8 cellular contexts compared by ENCODE assay signal in genomic region chr3:150703756-150704344, GRCh38. TPM values are rescaled to one million over a fixed set of nuclear protein-coding genes. Genes with fewer than 3 reads are reported as not detected.
DNase-seq lines count a peak whose midpoint lies in the region; ATAC-seq and TF ChIP-seq lines count a peak whose summit lies in the region.

Gene ERICH6 (minus strand): TSS chr3:150703920. CDS start chr3:150703898, 22 bp downstream.

- H3K4me3 ChIP-seq in OCI-LY7 (ENCODE audit: low read depth, low read length, poor library complexity, severe bottlenecking) = peak within 1 kb of the TSS; percentile 73
- peak within 1 kb of the TSS; percentile 65 to 71 for H3K4me3 ChIP-seq in muscle layer of colon (ENCODE audit: low read depth in 1 of 2, low read length in 2 of 2)

- CTCF ChIA-PET in OCI-LY7 (lab: Charles Lee; ENCODE audit: unreplicated experiment) = interaction anchor here (0.7 to 1.1 kb wide), 2 partner anchors 18 to 43 kb away, joined by 3 read pairs; no protein-coding TSS in a partner anchor

- intact Hi-C loops in OCI-LY7 (cut with micrococcal nuclease; ENCODE audit: unreplicated experiment) = loop anchor here (5.0 kb wide), 3 partner anchors 102 to 177 kb away; partner anchors contain the start of genes EIF2A, SELENOT and SERP1

- no TSS peak for BruUV-seq in OCI-LY7 (replicated peaks; lab: Mats Ljungman, UMichigan)

- ATAC-seq in GM21526 (IDR thresholded peaks at IDR 0.05; ENCODE audit: low FRiP score, unreplicated experiment) (peak; percentile 99), esophagus mucosa (peak; percentile 97)

- no peaks in the 10 kb centered on the region for H3K36me3 ChIP-seq in OCI-LY7 (ENCODE audit: insufficient read depth, low read length)
- H3K36me3 ChIP-seq in muscle layer of colon (ENCODE audit: insufficient read depth, low read length) = no peaks in the 10 kb centered on the region

- H3K27ac ChIP-seq in OCI-LY7 (ENCODE audit: low read depth, low read length, poor library complexity, severe bottlenecking) (peak within 1 kb of the TSS; percentile 43), muscle layer of colon (ENCODE audit: low read depth, low read length) (peak within 1 kb of the TSS; percentile 76)

- DNase-seq in DMS153 (lab: John Stamatoyannopoulos, UW) = peak; percentile 81
- DNase-seq in HuH-7 (ENCODE audit: low spot score) = peak; percentile 73
- peak; percentile 90 for DNase-seq in OCI-LY7 (ENCODE audit: low spot score)
- DNase-seq in activated T-cell treated with anti-CD3 and anti-CD28 coated beads, Interleukin-2, amount 50 U/mL, for 1 hour = peak; percentile 78
- DNase-seq in stimulated activated CD8-positive, alpha-beta memory T cell treated with anti-CD3 and anti-CD28 coated beads, Interleukin-7, amount 100 ng/mL, for 24 hours (ENCODE audit: low read depth) = peak; percentile 62

- H2AFZ ChIP-seq in OCI-LY7 (ENCODE audit: low read length) = peak within 1 kb of the TSS; percentile 97

- H3K79me2 ChIP-seq in OCI-LY7 (ENCODE audit: insufficient read depth, low read depth, low read length) = no peaks in the 10 kb centered on the region

- H3K9me3 ChIP-seq in OCI-LY7 (ENCODE audit: low read length) (peaks cover 4% of the 10 kb centered on the region; the same call in 1 of the 2 replicates), muscle layer of colon (ENCODE audit: low read length) (no peaks in the 10 kb centered on the region)

- H3K9ac ChIP-seq in muscle layer of colon (ENCODE audit: low read length) = peak within 1 kb of the TSS; percentile 61

- POLR2A ChIA-PET in OCI-LY7 (lab: Charles Lee) = interaction anchor here (0.7 to 1.2 kb wide), 8 partner anchors 9 to 296 kb away, joined by 3 to 7 read pairs (median 3); partner anchors contain the start of genes SELENOT and TSC22D2

- TF ChIP-seq CTCF in OCI-LY7 (conservative IDR thresholded peaks at IDR 0.05; ENCODE audit: low read length) = 0 out of 2 replicates have a peak, but pooled peaks have one; percentile 25

- H3K9me2 ChIP-seq in OCI-LY7 (ENCODE audit: insufficient read depth, low read length) = no peaks in the 10 kb centered on the region

- H3K27me3 ChIP-seq in muscle layer of colon (ENCODE audit: control insufficient read depth in 1 of 2, insufficient read depth in 2 of 2, low read length in 2 of 2) = no peaks in the 10 kb centered on the region

- H3K4me2 ChIP-seq in OCI-LY7 (ENCODE audit: low read length) = peak within 1 kb of the TSS; percentile 92

- H3K4me1 ChIP-seq in OCI-LY7 (ENCODE audit: insufficient read depth, low read length, poor library complexity, severe bottlenecking) (peaks cover 7% of the 10 kb centered on the region), muscle layer of colon (ENCODE audit: insufficient read depth, low read length) (no peaks in the 10 kb centered on the region)

- H4K20me1 ChIP-seq in OCI-LY7 (ENCODE audit: insufficient read depth, low read length) = no peaks in the 10 kb centered on the region

RNA-seq across cellular contexts. Expression of gene ERICH6, which starts in this region (rescaled TPM):
- total RNA-seq in OCI-LY7 (2014; rRNA removed; shearing (Covaris generic)) = 0.41 TPM in 1 of 2 replicates, not detected in the other
- total RNA-seq in OCI-LY7 (2022) = 0.38 TPM in 1 of 2 replicates, not detected in the other
- not detected for total RNA-seq in esophagus mucosa

Comparison
In these comparisons a context has a peak if more than half of its experiments do, and no peak if none do; other contexts are left out.
1. Peak in every context shown above with its lines: DNase-seq, ATAC-seq, H3K4me3 ChIP-seq and H3K27ac ChIP-seq.
2. Peak in DNase-seq, H3K4me3 ChIP-seq, H3K27ac ChIP-seq and H3K4me2 ChIP-seq in OCI-LY7; RNA of the gene not detected or under 1 TPM.
3. Peak in ATAC-seq in esophagus mucosa; RNA of the gene not detected or under 1 TPM.